Comparison of ENCODE assay signal across 16 cellular contexts in genomic region chr4:81826817-81827424, GRCh38.
DNase-seq lines count a peak whose midpoint lies in the region; ATAC-seq and TF ChIP-seq lines count a peak whose summit lies in the region.
"Had no signal": no experiment of that assay in that cellular context is flagged by ENCODE, and none has a peak within 500 bp of the region (broad histone marks: within the 10 kb centered on the region; RNA-seq: fewer than 3 reads in every experiment).

No MANE protein-coding gene starts in this region.

- H3K27ac ChIP-seq in hepatocyte = peak overlapping the region; percentile 24
- H3K27ac ChIP-seq: BLaER1 treated with 17β-estradiol and CSF1 and Interleukin-3, amounts not matched to agents 10 nM and 100 nM; HL-60 had no signal

- no peaks in the 10 kb centered on the region for H3K27me3 Mint-ChIP-seq in activated CD4-positive, alpha-beta T cell treated with anti-CD3 and anti-CD28 coated beads, Interleukin-2, amount 10 ng/mL, durations not matched to agents 24 days and 14 days
- no peaks in the 10 kb centered on the region for H3K27me3 Mint-ChIP-seq in activated naive CD8-positive, alpha-beta T cell
- no peaks in the 10 kb centered on the region for H3K27me3 Mint-ChIP-seq in activated naive CD8-positive, alpha-beta T cell treated with anti-CD3 and anti-CD28 coated beads, Interleukin-2, amount 50 U/mL, for 24 hours
- peaks cover 4% of the 10 kb centered on the region for H3K27me3 Mint-ChIP-seq in activated naive CD8-positive, alpha-beta T cell treated with anti-CD3 and anti-CD28 coated beads for 36 hours

- no peaks in the 10 kb centered on the region for H3K36me3 ChIP-seq in hepatocyte (replicated peaks; ENCODE audit: insufficient read depth, low read depth)
- H3K36me3 ChIP-seq: BLaER1 treated with 17β-estradiol and CSF1 and Interleukin-3, amounts not matched to agents 10 nM and 100 nM had no signal

- no peaks in the 10 kb centered on the region for H4K20me1 ChIP-seq in hepatocyte (ENCODE audit: insufficient read depth, poor library complexity, severe bottlenecking)
- H4K20me1 ChIP-seq: BLaER1 treated with 17β-estradiol and CSF1 and Interleukin-3, amounts not matched to agents 10 nM and 100 nM had no signal

- 81% methylated on average over 6 of the region's 6 CpGs for WGBS in hepatocyte (ENCODE audit: low lambda C conversion rate, missing lambda C conversion rate)

- no peak overlapping the region for H3K4me3 Mint-ChIP-seq in activated CD4-positive, alpha-beta T cell treated with anti-CD3 and anti-CD28 coated beads, Interleukin-2, amount 10 ng/mL, durations not matched to agents 24 days and 14 days
- H3K4me3 Mint-ChIP-seq in activated naive CD8-positive, alpha-beta T cell = no peak overlapping the region
- no peak overlapping the region for H3K4me3 Mint-ChIP-seq in activated naive CD8-positive, alpha-beta T cell treated with anti-CD3 and anti-CD28 coated beads, Interleukin-2, amount 50 U/mL, for 24 hours
- no peak overlapping the region for H3K4me3 Mint-ChIP-seq in activated naive CD8-positive, alpha-beta T cell treated with anti-CD3 and anti-CD28 coated beads for 36 hours
- H3K4me3 Mint-ChIP-seq: CD8-positive, alpha-beta T cell; GM23338 had no signal

- H3K79me2 ChIP-seq in hepatocyte = no peaks in the 10 kb centered on the region

- no peak for DNase-seq in activated CD4-positive, alpha-beta T cell treated with anti-CD3 and anti-CD28 coated beads, Interleukin-2, amount 10 ng/mL, durations not matched to agents 24 days and 14 days
- DNase-seq in activated CD4-positive, alpha-beta T cell treated with anti-CD3 and anti-CD28 coated beads for 1 hour = no peak
- DNase-seq in activated naive CD8-positive, alpha-beta T cell treated with anti-CD3 and anti-CD28 coated beads, Interleukin-2, amount 50 U/mL, for 24 hours = no peak
- no peak for DNase-seq in activated naive CD8-positive, alpha-beta T cell treated with anti-CD3 and anti-CD28 coated beads for 36 hours
- no peak for DNase-seq in hepatocyte (ENCODE audit: low spot score)
- DNase-seq: 8988T; Calu3; CD8-positive, alpha-beta T cell; DMS79 treated with DMSO at 0.1 percent for 48 hours; GF-D8; HCEC 1CT had no signal

- H3K27ac Mint-ChIP-seq in activated CD4-positive, alpha-beta T cell treated with anti-CD3 and anti-CD28 coated beads, Interleukin-2, amount 10 ng/mL, durations not matched to agents 24 days and 14 days = peak overlapping the region; percentile 66
- H3K27ac Mint-ChIP-seq in activated naive CD8-positive, alpha-beta T cell = peak overlapping the region; percentile 81
- H3K27ac Mint-ChIP-seq in activated naive CD8-positive, alpha-beta T cell treated with anti-CD3 and anti-CD28 coated beads, Interleukin-2, amount 50 U/mL, for 24 hours = no peak overlapping the region
- peak overlapping the region; percentile 63 for H3K27ac Mint-ChIP-seq in activated naive CD8-positive, alpha-beta T cell treated with anti-CD3 and anti-CD28 coated beads for 36 hours
- H3K27ac Mint-ChIP-seq: CD8-positive, alpha-beta T cell; GM23338 had no signal

- TF ChIP-seq CTCF in hepatocyte (IDR thresholded peaks at IDR 0.05; ENCODE audit: poor library complexity) = no peak

- H3K4me1 Mint-ChIP-seq in activated CD4-positive, alpha-beta T cell treated with anti-CD3 and anti-CD28 coated beads, Interleukin-2, amount 10 ng/mL, durations not matched to agents 24 days and 14 days = peaks cover 9% of the 10 kb centered on the region
- H3K4me1 Mint-ChIP-seq in activated naive CD8-positive, alpha-beta T cell (ENCODE audit: low read depth) = peaks cover 10% of the 10 kb centered on the region
- H3K4me1 Mint-ChIP-seq in activated naive CD8-positive, alpha-beta T cell treated with anti-CD3 and anti-CD28 coated beads, Interleukin-2, amount 50 U/mL, for 24 hours = peaks cover 20% of the 10 kb centered on the region
- H3K4me1 Mint-ChIP-seq in activated naive CD8-positive, alpha-beta T cell treated with anti-CD3 and anti-CD28 coated beads for 36 hours = peaks cover 13% of the 10 kb centered on the region
- H3K4me1 Mint-ChIP-seq: GM23338 had no signal

- H3K4me3 ChIP-seq in hepatocyte = no peak overlapping the region
- H3K4me3 ChIP-seq: BLaER1 treated with 17β-estradiol and CSF1 and Interleukin-3, amounts not matched to agents 10 nM and 100 nM; GM23338 had no signal

- H3K36me3 Mint-ChIP-seq in activated CD4-positive, alpha-beta T cell treated with anti-CD3 and anti-CD28 coated beads, Interleukin-2, amount 10 ng/mL, durations not matched to agents 24 days and 14 days (ENCODE audit: low read depth) = peaks cover 2% of the 10 kb centered on the region
- peaks cover 2% of the 10 kb centered on the region for H3K36me3 Mint-ChIP-seq in activated naive CD8-positive, alpha-beta T cell
- H3K36me3 Mint-ChIP-seq in activated naive CD8-positive, alpha-beta T cell treated with anti-CD3 and anti-CD28 coated beads, Interleukin-2, amount 50 U/mL, for 24 hours (ENCODE audit: low read depth) = peaks cover 4% of the 10 kb centered on the region
- H3K36me3 Mint-ChIP-seq in activated naive CD8-positive, alpha-beta T cell treated with anti-CD3 and anti-CD28 coated beads for 36 hours = peaks cover 4% of the 10 kb centered on the region
- H3K36me3 Mint-ChIP-seq: CD8-positive, alpha-beta T cell had no signal

- H3K27me3 ChIP-seq in hepatocyte = no peaks in the 10 kb centered on the region
- H3K27me3 ChIP-seq: BLaER1 treated with 17β-estradiol and CSF1 and Interleukin-3, amounts not matched to agents 10 nM and 100 nM had no signal

- no peaks in the 10 kb centered on the region for H3K4me1 ChIP-seq in hepatocyte (ENCODE audit: insufficient read depth)

- H3K9me3 Mint-ChIP-seq in activated CD4-positive, alpha-beta T cell treated with anti-CD3 and anti-CD28 coated beads, Interleukin-2, amount 10 ng/mL, durations not matched to agents 24 days and 14 days = peaks cover 3% of the 10 kb centered on the region
- H3K9me3 Mint-ChIP-seq in activated naive CD8-positive, alpha-beta T cell (ENCODE audit: low read depth) = no peaks in the 10 kb centered on the region
- peaks cover 5% of the 10 kb centered on the region for H3K9me3 Mint-ChIP-seq in activated naive CD8-positive, alpha-beta T cell treated with anti-CD3 and anti-CD28 coated beads, Interleukin-2, amount 50 U/mL, for 24 hours
- peaks cover 6% of the 10 kb centered on the region for H3K9me3 Mint-ChIP-seq in activated naive CD8-positive, alpha-beta T cell treated with anti-CD3 and anti-CD28 coated beads for 36 hours
- H3K9me3 Mint-ChIP-seq: CD8-positive, alpha-beta T cell; GM23338 had no signal

- no peak for ATAC-seq in activated naive CD8-positive, alpha-beta T cell treated with anti-CD3 and anti-CD28 coated beads, Interleukin-2, amount 50 U/mL, for 24 hours
- ATAC-seq in HG02970 (IDR thresholded peaks at IDR 0.05; ENCODE audit: low FRiP score, unreplicated experiment) = no peak
- ATAC-seq: CD8-positive, alpha-beta T cell; GM23338 had no signal

- H3K9me2 ChIP-seq in hepatocyte (replicated peaks; ENCODE audit: insufficient read depth) = no peaks in the 10 kb centered on the region

- H2AFZ ChIP-seq in hepatocyte = no peak overlapping the region
- H2AFZ ChIP-seq: GM23338 had no signal

- H3K4me2 ChIP-seq in hepatocyte = no peak overlapping the region
- H3K4me2 ChIP-seq: GM23338 had no signal

- H3K9me3 ChIP-seq in hepatocyte (ENCODE audit: low read depth) = no peaks in the 10 kb centered on the region
- H3K9me3 ChIP-seq: BLaER1 treated with 17β-estradiol and CSF1 and Interleukin-3, amounts not matched to agents 10 nM and 100 nM had no signal

- intact Hi-C loops in activated CD4-positive, alpha-beta T cell treated with anti-CD3 and anti-CD28 coated beads, Interleukin-2, amount 10 ng/mL, durations not matched to agents 24 days and 14 days (cut with micrococcal nuclease) = loop anchor here (5.0 to 10.0 kb wide), 3 partner anchors 102 to 405 kb away; no protein-coding TSS in a partner anchor
